ENCODE assay signal across 15 cellular contexts in the genomic region with DNA sequence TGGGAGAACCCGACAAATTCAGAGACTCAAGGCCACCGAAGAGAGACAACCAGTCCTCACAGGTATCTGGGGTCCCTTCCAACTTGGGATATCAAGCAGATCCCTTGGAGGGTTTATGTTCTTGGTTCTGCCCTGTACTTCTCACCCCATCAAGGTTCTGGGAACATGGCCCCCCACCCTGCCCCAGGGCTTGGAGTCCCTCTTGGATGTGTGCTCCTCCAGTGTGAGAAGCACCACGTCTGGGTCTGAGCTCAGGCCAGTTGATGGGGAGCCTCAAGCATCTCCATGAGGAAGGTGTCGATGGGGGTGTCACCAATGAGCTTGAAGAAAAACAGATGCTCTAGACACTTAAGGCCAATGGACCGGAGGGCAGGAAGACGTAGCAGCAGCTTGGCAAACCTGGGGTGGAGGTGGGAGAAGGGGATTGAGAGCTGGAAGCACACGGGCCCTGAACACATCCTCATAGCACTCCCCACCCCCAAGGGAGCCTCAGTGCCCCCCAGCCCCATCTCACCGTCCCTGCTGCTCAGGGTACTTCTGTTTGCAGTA. TPM values are rescaled to one million over a fixed set of nuclear protein-coding genes. Genes with fewer than 3 reads are reported as not detected.
A peak's percentile ranks its signal among the peaks of the same experiment; 100 is the strongest.
DNase-seq lines count a peak whose midpoint lies in the region; ATAC-seq and TF ChIP-seq lines count a peak whose summit lies in the region.
"Had no signal": no experiment of that assay in that cellular context is flagged by ENCODE, and none has a peak within 500 bp of the region (broad histone marks: within the 10 kb centered on the region; RNA-seq: fewer than 3 reads in every experiment).

No MANE protein-coding gene starts in this region.

- H3K4me1 Mint-ChIP-seq in activated naive CD8-positive, alpha-beta T cell (ENCODE audit: low read depth) = peaks cover 44% of the 10 kb centered on the region
- peaks cover 42% of the 10 kb centered on the region for H3K4me1 Mint-ChIP-seq in activated naive CD8-positive, alpha-beta T cell treated with anti-CD3 and anti-CD28 coated beads, Interleukin-2, amount 50 U/mL, for 24 hours
- H3K4me1 Mint-ChIP-seq in neural crest cell = peaks cover 78% of the 10 kb centered on the region

- H3K4me3 ChIP-seq in dorsolateral prefrontal cortex (no peak overlapping the region), thyroid gland (replicated peaks in 1 of 3) (no peak overlapping the region), BE2C (ENCODE audit: low read depth, low read length) (no peak overlapping the region)

- peaks cover 8% of the 10 kb centered on the region for H3K27me3 Mint-ChIP-seq in activated naive CD8-positive, alpha-beta T cell
- peaks cover 18% of the 10 kb centered on the region for H3K27me3 Mint-ChIP-seq in activated naive CD8-positive, alpha-beta T cell treated with anti-CD3 and anti-CD28 coated beads, Interleukin-2, amount 50 U/mL, for 24 hours
- peaks cover 38% of the 10 kb centered on the region for H3K27me3 Mint-ChIP-seq in neural crest cell (ENCODE audit: low read depth)

- 79 to 80% methylated on average over 8 of the region's 8 CpGs for WGBS in thyroid gland, 2 donors

- TF ChIP-seq POLR2A in thyroid gland (IDR thresholded peaks at IDR 0.05) = no peak

- no peaks in the 10 kb centered on the region for H3K27me3 ChIP-seq in dorsolateral prefrontal cortex
- H3K27me3 ChIP-seq in thyroid gland = no peaks in the 10 kb centered on the region
- peaks cover 11% of the 10 kb centered on the region for H3K27me3 ChIP-seq in BE2C

- intact Hi-C loops in dorsolateral prefrontal cortex (cut with DNase I) (loop anchor here in 1 of 2 donors (10.0 kb wide), 2 partner anchors 220 to 1000 kb away; a partner anchor contains a TSS), thyroid gland (cut with DNase I) (no loop called here)

- H3K36me3 ChIP-seq in thyroid gland (peaks cover 35% of the 10 kb centered on the region in 2 donors), BE2C (peaks cover 21% of the 10 kb centered on the region)

- DNase-seq in activated naive CD8-positive, alpha-beta T cell treated with anti-CD3 and anti-CD28 coated beads, Interleukin-2, amount 50 U/mL, for 24 hours = no peak
- DNase-seq in dorsolateral prefrontal cortex (no peak), neural crest cell (ENCODE audit: low read depth, low spot score) (no peak), thyroid gland (no peak), BE2C (no peak), dedifferentiated amniotic fluid mesenchymal stem cell (ENCODE audit: extremely low spot score) (no peak)
- DNase-seq: ACHN, DND-41, GDM1, HCEC 1CT had no signal

- peak overlapping the region; percentile 61 for H3K27ac Mint-ChIP-seq in activated naive CD8-positive, alpha-beta T cell
- no peak overlapping the region for H3K27ac Mint-ChIP-seq in activated naive CD8-positive, alpha-beta T cell treated with anti-CD3 and anti-CD28 coated beads, Interleukin-2, amount 50 U/mL, for 24 hours
- no peak overlapping the region for H3K27ac Mint-ChIP-seq in neural crest cell (ENCODE audit: unreplicated experiment)

- H3K27ac ChIP-seq in dorsolateral prefrontal cortex (peak overlapping the region in 40 of 59 donors; percentile 21 to 99 (median 95)), thyroid gland (no peak overlapping the region)
- H3K27ac ChIP-seq: HL-60 had no signal

- ATAC-seq in activated naive CD8-positive, alpha-beta T cell treated with anti-CD3 and anti-CD28 coated beads, Interleukin-2, amount 50 U/mL, for 24 hours = no peak
- no peak for ATAC-seq in GM18519 (IDR thresholded peaks at IDR 0.05; ENCODE audit: low FRiP score, unreplicated experiment)

- H3K36me3 Mint-ChIP-seq in activated naive CD8-positive, alpha-beta T cell = peaks cover 4% of the 10 kb centered on the region
- H3K36me3 Mint-ChIP-seq in activated naive CD8-positive, alpha-beta T cell treated with anti-CD3 and anti-CD28 coated beads, Interleukin-2, amount 50 U/mL, for 24 hours (ENCODE audit: low read depth) = peaks cover 21% of the 10 kb centered on the region
- peaks cover 15% of the 10 kb centered on the region for H3K36me3 Mint-ChIP-seq in neural crest cell (ENCODE audit: low read depth)

- H3K4me1 ChIP-seq in thyroid gland (peaks cover 22 to 53% of the 10 kb centered on the region in 2 donors), BE2C (peaks cover 6% of the 10 kb centered on the region)

- H3K9me3 ChIP-seq in thyroid gland (no peaks in the 10 kb centered on the region), BE2C (no peaks in the 10 kb centered on the region)

- H3K9me3 Mint-ChIP-seq in activated naive CD8-positive, alpha-beta T cell (ENCODE audit: low read depth) = no peaks in the 10 kb centered on the region
- H3K9me3 Mint-ChIP-seq in activated naive CD8-positive, alpha-beta T cell treated with anti-CD3 and anti-CD28 coated beads, Interleukin-2, amount 50 U/mL, for 24 hours = no peaks in the 10 kb centered on the region
- H3K9me3 Mint-ChIP-seq in neural crest cell = no peaks in the 10 kb centered on the region
- H3K9me3 Mint-ChIP-seq: CD4-positive, alpha-beta memory T cell had no signal

- H3K4me3 Mint-ChIP-seq in activated naive CD8-positive, alpha-beta T cell = no peak overlapping the region
- no peak overlapping the region for H3K4me3 Mint-ChIP-seq in activated naive CD8-positive, alpha-beta T cell treated with anti-CD3 and anti-CD28 coated beads, Interleukin-2, amount 50 U/mL, for 24 hours
- peak overlapping the region; percentile 64 for H3K4me3 Mint-ChIP-seq in neural crest cell

- no peak for TF ChIP-seq CTCF in dorsolateral prefrontal cortex (IDR thresholded peaks at IDR 0.05 in 54 of 56, conservative IDR thresholded peaks at IDR 0.05 in 2 of 56; ENCODE audit: low read depth in 1 of 56, partially characterized antibody in 56 of 56)
- TF ChIP-seq CTCF in neural crest cell (conservative IDR thresholded peaks at IDR 0.05) = no peak
- TF ChIP-seq CTCF in thyroid gland (IDR thresholded peaks at IDR 0.05) = no peak
- TF ChIP-seq CTCF in BE2C (IDR thresholded peaks at IDR 0.05; ENCODE audit: low read depth, low read length) = no peak

RNA-seq across cellular contexts. Expression of a gene that starts 2.2 kb away (rescaled TPM):
- total RNA-seq in dorsolateral prefrontal cortex (10 to 100 TPM in 31 of 120 experiments, 1 to 10 TPM in 89; 3.6 to 21.1 (median 8.3) TPM), neural crest cell (4.2 and 5.9 TPM in 2 replicates), thyroid gland (1 to 10 TPM in 3 of 4 donors, under 1 TPM in 1; 0.68 to 2.8 (median 2.0) TPM)
- 4.1 TPM for polyA plus RNA-seq in BE2C (2012; ENCODE audit: insufficient read depth, insufficient read length, low read depth)

RNA-seq across cellular contexts. Expression of a gene that starts 6.0 kb away (rescaled TPM):
- total RNA-seq in dorsolateral prefrontal cortex (10 to 100 TPM; 47.2 to 81.0 (median 62.9) TPM), neural crest cell (31.8 and 33.1 TPM in 2 replicates), thyroid gland (10 to 100 TPM; 29.6 to 46.8 (median 41.2) TPM)
- polyA plus RNA-seq in BE2C (2012; ENCODE audit: insufficient read depth, insufficient read length, low read depth) = 48.8 TPM

RNA-seq across cellular contexts. Expression of a gene that starts 6.2 kb away (rescaled TPM):
- total RNA-seq in dorsolateral prefrontal cortex (10 to 100 TPM; 23.7 to 48.3 (median 35.6) TPM), neural crest cell (95.7 and 103 TPM in 2 replicates), thyroid gland (100 to 1,000 TPM in 3 of 4 donors, 10 to 100 TPM in 1; 90.8 to 191 (median 153) TPM)
- 187 TPM for polyA plus RNA-seq in BE2C (2012; ENCODE audit: insufficient read depth, insufficient read length, low read depth)

RNA-seq across cellular contexts. Expression of a gene that starts 9.9 kb away (rescaled TPM):
- total RNA-seq in dorsolateral prefrontal cortex (10 to 100 TPM in 2 of 120 experiments, 1 to 10 TPM in 118; 2.0 to 15.0 (median 5.2) TPM), neural crest cell (3.3 and 4.4 TPM in 2 replicates), thyroid gland (10 to 100 TPM; 30.2 to 79.4 (median 40.9) TPM)
- 9.9 TPM for polyA plus RNA-seq in BE2C (2012; ENCODE audit: insufficient read depth, insufficient read length, low read depth)
- total RNA-seq: A172 had no signal

RNA-seq across cellular contexts. Expression of a gene that starts 13.8 kb away (rescaled TPM):
- total RNA-seq in dorsolateral prefrontal cortex (10 to 100 TPM; 36.6 to 62.1 (median 48.0) TPM), neural crest cell (61.2 and 61.7 TPM in 2 replicates), thyroid gland (10 to 100 TPM; 20.3 to 40.2 (median 24.7) TPM)
- polyA plus RNA-seq in BE2C (2012; ENCODE audit: insufficient read depth, insufficient read length, low read depth) = 125 TPM

Comparison
In these comparisons a context has a peak if more than half of its experiments do, and no peak if none do; other contexts are left out.
1. H3K27ac ChIP-seq: peak in dorsolateral prefrontal cortex (40 of 59); none in thyroid gland (0 of 3).